ENCODE assay signal across 30 cellular contexts in the genomic region with DNA sequence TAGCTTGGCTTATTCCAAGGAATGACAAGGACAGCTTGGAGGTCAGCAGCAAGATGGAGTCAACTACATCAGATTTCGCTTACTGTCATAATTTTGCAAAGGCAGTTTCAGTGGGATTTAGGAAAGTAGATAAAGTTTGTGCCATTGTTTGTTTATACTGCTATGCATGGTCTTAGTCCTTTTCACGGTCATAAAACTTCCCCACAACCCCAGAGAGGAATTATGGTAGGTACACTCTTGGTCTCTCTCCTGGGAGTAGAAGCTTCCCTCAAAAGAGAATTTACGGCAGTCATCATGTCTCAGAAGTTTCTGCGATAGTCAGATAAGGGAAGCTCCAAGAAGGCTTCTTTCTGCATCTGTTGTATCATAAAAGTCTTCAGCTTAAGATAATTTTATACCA.
"Had no signal": no experiment of that assay in that cellular context is flagged by ENCODE, and none has a peak within 500 bp of the region (broad histone marks: within the 10 kb centered on the region; RNA-seq: fewer than 3 reads in every experiment).

No MANE protein-coding gene starts in this region.

- H3K4me1 ChIP-seq: adrenal gland, body of pancreas, colonic mucosa, gastroesophageal sphincter had no signal

- H3K27me3 ChIP-seq: adrenal gland, body of pancreas, colonic mucosa, gastroesophageal sphincter, heart right ventricle had no signal

- ATAC-seq: activated CD4-positive, alpha-beta T cell treated with anti-CD3 and anti-CD28 coated beads for 36 hours; activated CD4-positive, CD25-positive, alpha-beta regulatory T cell treated with anti-CD3 and anti-CD28 coated beads, Interleukin-2, amount 50 U/mL, for 24 hours; activated CD8-positive, alpha-beta memory T cell treated with anti-CD3 and anti-CD28 coated beads, Interleukin-2, amount 10 ng/mL, durations not matched to agents 7 days and 5 days; activated CD8-positive, alpha-beta T cell treated with anti-CD3 and anti-CD28 coated beads, Interleukin-2, amount 10 ng/mL, durations not matched to agents 7 days and 5 days; activated naive CD8-positive, alpha-beta T cell treated with anti-CD3 and anti-CD28 coated beads, Interleukin-2, amount 50 U/mL, for 24 hours; body of pancreas; esophagus mucosa; gastroesophageal sphincter; heart right ventricle; T-helper 17 cell had no signal

- DNase-seq: activated B cell treated with CpG ODN at 0.5 μM for 24 hours; activated CD4-positive, alpha-beta memory T cell treated with anti-CD3 and anti-CD28 coated beads for 36 hours; activated CD4-positive, alpha-beta T cell treated with anti-CD3 and anti-CD28 coated beads for 36 hours; activated CD4-positive, alpha-beta T cell treated with anti-CD3 and anti-CD28 coated beads, Interleukin-2, amount 10 ng/mL, durations not matched to agents 24 days and 14 days; activated CD8-positive, alpha-beta memory T cell treated with anti-CD3 and anti-CD28 coated beads, Interleukin-2, amount 10 ng/mL, durations not matched to agents 7 days and 5 days; activated CD8-positive, alpha-beta memory T cell treated with anti-CD3 and anti-CD28 coated beads, Interleukin-2, amount 50 U/mL, for 4 hours; activated CD8-positive, alpha-beta T cell treated with anti-CD3 and anti-CD28 coated beads, Interleukin-2, amount 10 ng/mL, durations not matched to agents 7 days and 5 days; activated effector memory CD4-positive, alpha-beta T cell treated with anti-CD3 and anti-CD28 coated beads, Interleukin-2, amount 50 U/mL, for 16 hours; activated naive CD4-positive, alpha-beta T cell treated with anti-CD3 and anti-CD28 coated beads for 36 hours; activated naive CD8-positive, alpha-beta T cell treated with anti-CD3 and anti-CD28 coated beads for 36 hours; activated naive CD8-positive, alpha-beta T cell treated with anti-CD3 and anti-CD28 coated beads, Interleukin-2, amount 50 U/mL, for 24 hours; activated T-cell treated with anti-CD3 and anti-CD28 coated beads, Interleukin-2, amount 50 U/mL, for 1 hour; activated T-cell treated with anti-CD3 and anti-CD28 coated beads, Interleukin-2, amount 50 U/mL, for 48 hours; adrenal gland; amygdala; aorta; body of pancreas; central memory CD4-positive, alpha-beta T cell; cerebellar nuclear complex; colonic mucosa; effector CD8-positive, alpha-beta T cell; foreskin melanocyte; heart right ventricle; T-helper 1 cell; T-helper 17 cell; T1000; WERI-Rb-1 had no signal

- H3K9me3 ChIP-seq: adrenal gland, body of pancreas, colonic mucosa had no signal

- H3K4me3 ChIP-seq: adrenal gland, body of pancreas, colonic mucosa, gastroesophageal sphincter, heart right ventricle had no signal

- H3K27ac ChIP-seq: adrenal gland, body of pancreas, colonic mucosa, gastroesophageal sphincter, heart right ventricle, WERI-Rb-1 had no signal

- H3K36me3 ChIP-seq: adrenal gland, colonic mucosa, gastroesophageal sphincter, heart right ventricle, WERI-Rb-1 had no signal
